In genomic region chr2:118668431-118669424, GRCh38 we compare ENCODE assay signal across 10 cellular contexts.
DNase-seq lines count a peak whose midpoint lies in the region; FAIRE-seq lines count a peak whose summit lies in the region.
"Had no signal": no experiment of that assay in that cellular context is flagged by ENCODE, and none has a peak within 500 bp of the region (broad histone marks: within the 10 kb centered on the region; RNA-seq: fewer than 3 reads in every experiment).

No MANE protein-coding gene starts in this region.

- DNase-seq in HK-2 (ENCODE audit: unreplicated experiment) (peak; percentile 32), amniotic stem cell (lab: John Stamatoyannopoulos, UW) (peak; percentile 87), kidney glomerular epithelial cell (lab: John Stamatoyannopoulos, UW) (peak; percentile 46), urothelium cell line (ENCODE audit: low spot score) (peak; percentile 83), NCI-H1694 treated with DMSO at 0.1 percent for 48 hours (lab: John Stamatoyannopoulos, UW) (no peak), UCSD-AML1 (lab: John Stamatoyannopoulos, UW; ENCODE audit: unreplicated experiment) (no peak), NCI-H510A (lab: John Stamatoyannopoulos, UW) (no peak)
- DNase-seq: H7, naive B cell, NCI-H82 had no signal

- FAIRE-seq in urothelium cell line (lab: Jason Lieb, UNC): peak; percentile 35

Comparison
In these comparisons a context has a peak if more than half of its experiments do, and no peak if none do; other contexts are left out.
1. DNase-seq: peak in HK-2 (single experiment), amniotic stem cell (single experiment), kidney glomerular epithelial cell (single experiment) and urothelium cell line (single experiment); none in NCI-H1694 treated with DMSO at 0.1 percent for 48 hours (single experiment), UCSD-AML1 (single experiment) and NCI-H510A (single experiment).